Comparison of ENCODE assay signal across 1 cellular context in genomic region chr21:34841154-34841553, GRCh38.
TF ChIP-seq lines count a peak whose summit lies in the region.

No MANE protein-coding gene starts in this region.

TF ChIP-seq in HepG2, 621 proteins besides CTCF, POLR2A, EP300 and RAD21:
- TF ChIP-seq RNF219 (CRISPR knock-in tag; IDR thresholded peaks at IDR 0.05) (no peak), ZBTB37 (CRISPR knock-in tag; IDR thresholded peaks at IDR 0.05) (no peak), BORCS8-MEF2B (CRISPR knock-in tag; IDR thresholded peaks at IDR 0.05) (no peak), ZNF326 (CRISPR knock-in tag; IDR thresholded peaks at IDR 0.05; ENCODE audit: borderline replicate concordance) (no peak), ASH2L (IDR thresholded peaks at IDR 0.05; ENCODE audit: insufficient read length, low read depth, low read length) (no peak), FOXC1 (CRISPR knock-in tag; IDR thresholded peaks at IDR 0.05; ENCODE audit: borderline replicate concordance) (no peak), GABPB1 (CRISPR knock-in tag; IDR thresholded peaks at IDR 0.05) (no peak), ZBTB26 (CRISPR knock-in tag; IDR thresholded peaks at IDR 0.05; ENCODE audit: borderline replicate concordance) (no peak), MAFK (conservative IDR thresholded peaks at IDR 0.05 in 1 of 2, IDR thresholded peaks at IDR 0.05 in 1 of 2; ENCODE audit: low read length in 2 of 2) (peak; percentile 64 to 67; a peak in 3 of 4 replicates), HIVEP1 (CRISPR knock-in tag; IDR thresholded peaks at IDR 0.05) (no peak), ZNF484 (CRISPR knock-in tag; IDR thresholded peaks at IDR 0.05; ENCODE audit: borderline replicate concordance, low read depth) (no peak), ZNF674 (CRISPR knock-in tag; IDR thresholded peaks at IDR 0.05; ENCODE audit: low read depth) (no peak), ZNF570 (CRISPR knock-in tag; IDR thresholded peaks at IDR 0.05; ENCODE audit: borderline replicate concordance) (no peak), RFX5 (IDR thresholded peaks at IDR 0.05; ENCODE audit: low read depth, low read length) (no peak), MAFF (IDR thresholded peaks at IDR 0.05; ENCODE audit: low read depth, low read length) (peak; percentile 53; the same call in 1 of the 2 replicates)
- TF ChIP-seq, protein P1, sequence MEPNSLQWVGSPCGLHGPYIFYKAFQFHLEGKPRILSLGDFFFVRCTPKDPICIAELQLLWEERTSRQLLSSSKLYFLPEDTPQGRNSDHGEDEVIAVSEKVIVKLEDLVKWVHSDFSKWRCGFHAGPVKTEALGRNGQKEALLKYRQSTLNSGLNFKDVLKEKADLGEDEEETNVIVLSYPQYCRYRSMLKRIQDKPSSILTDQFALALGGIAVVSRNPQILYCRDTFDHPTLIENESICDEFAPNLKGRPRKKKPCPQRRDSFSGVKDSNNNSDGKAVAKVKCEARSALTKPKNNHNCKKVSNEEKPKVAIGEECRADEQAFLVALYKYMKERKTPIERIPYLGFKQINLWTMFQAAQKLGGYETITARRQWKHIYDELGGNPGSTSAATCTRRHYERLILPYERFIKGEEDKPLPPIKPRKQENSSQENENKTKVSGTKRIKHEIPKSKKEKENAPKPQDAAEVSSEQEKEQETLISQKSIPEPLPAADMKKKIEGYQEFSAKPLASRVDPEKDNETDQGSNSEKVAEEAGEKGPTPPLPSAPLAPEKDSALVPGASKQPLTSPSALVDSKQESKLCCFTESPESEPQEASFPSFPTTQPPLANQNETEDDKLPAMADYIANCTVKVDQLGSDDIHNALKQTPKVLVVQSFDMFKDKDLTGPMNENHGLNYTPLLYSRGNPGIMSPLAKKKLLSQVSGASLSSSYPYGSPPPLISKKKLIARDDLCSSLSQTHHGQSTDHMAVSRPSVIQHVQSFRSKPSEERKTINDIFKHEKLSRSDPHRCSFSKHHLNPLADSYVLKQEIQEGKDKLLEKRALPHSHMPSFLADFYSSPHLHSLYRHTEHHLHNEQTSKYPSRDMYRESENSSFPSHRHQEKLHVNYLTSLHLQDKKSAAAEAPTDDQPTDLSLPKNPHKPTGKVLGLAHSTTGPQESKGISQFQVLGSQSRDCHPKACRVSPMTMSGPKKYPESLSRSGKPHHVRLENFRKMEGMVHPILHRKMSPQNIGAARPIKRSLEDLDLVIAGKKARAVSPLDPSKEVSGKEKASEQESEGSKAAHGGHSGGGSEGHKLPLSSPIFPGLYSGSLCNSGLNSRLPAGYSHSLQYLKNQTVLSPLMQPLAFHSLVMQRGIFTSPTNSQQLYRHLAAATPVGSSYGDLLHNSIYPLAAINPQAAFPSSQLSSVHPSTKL (CRISPR knock-in tag; IDR thresholded peaks at IDR 0.05): no peak
